17 cellular contexts compared by ENCODE assay signal in the genomic region with DNA sequence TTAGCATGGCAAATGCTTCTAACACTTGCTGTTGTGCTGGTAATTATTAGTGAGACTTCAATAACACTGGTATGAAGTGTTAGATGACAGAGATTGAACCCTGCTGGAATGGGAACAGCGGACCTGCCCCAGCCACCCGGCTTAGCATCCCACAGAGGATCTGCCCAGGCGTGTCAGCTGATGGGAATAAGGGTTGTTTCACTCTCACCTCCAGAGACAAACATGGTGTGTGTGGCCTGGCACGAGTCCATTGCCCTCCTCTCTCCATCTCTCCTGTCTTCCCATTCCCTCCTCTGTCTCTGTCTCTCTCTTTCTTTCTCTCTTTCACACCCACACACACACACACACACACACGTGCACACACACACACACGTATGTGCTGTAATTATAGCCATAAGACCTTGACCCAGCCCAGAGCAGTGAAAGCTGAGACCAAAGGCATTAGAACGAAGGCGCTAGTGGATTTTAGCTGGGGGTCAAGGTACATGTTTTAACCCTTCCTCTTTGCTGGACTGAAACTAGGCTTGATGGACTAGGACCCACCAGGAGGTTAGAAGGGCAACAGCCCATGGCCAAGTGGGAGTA.
DNase-seq lines count a peak whose midpoint lies in the region; ATAC-seq and TF ChIP-seq lines count a peak whose summit lies in the region.
"Had no signal": no experiment of that assay in that cellular context is flagged by ENCODE, and none has a peak within 500 bp of the region (broad histone marks: within the 10 kb centered on the region; RNA-seq: fewer than 3 reads in every experiment).

No MANE protein-coding gene starts in this region.

- no peak overlapping the region for H3K27ac ChIP-seq in IMR-90 (ENCODE audit: insufficient read depth, low read length)
- H3K27ac ChIP-seq in A673 (ENCODE audit: low read depth, low read length, poor library complexity, severe bottlenecking) = no peak overlapping the region
- H3K27ac ChIP-seq: 22Rv1, Peyer's patch had no signal

- H3K23ac ChIP-seq in IMR-90 (ENCODE audit: low read depth, low read length) = no peak overlapping the region

- intact Hi-C loops in IMR-90 (cut with micrococcal nuclease) = no loop called here
- intact Hi-C loops in A673 (cut with micrococcal nuclease; ENCODE audit: unreplicated experiment) = no loop called here

- no peaks in the 10 kb centered on the region; the same call in 1 of the 2 replicates for H3K9me1 ChIP-seq in IMR-90 (ENCODE audit: insufficient read depth, low read length)

- dilution Hi-C loops in IMR-90 (cut with HindIII; ENCODE audit: low sequenced_read_pairs, unreplicated experiment) = no loop called here

- 0 out of 2 replicates have a peak overlapping the region, but pooled peaks have one; percentile 13 for H3K4ac ChIP-seq in IMR-90 (ENCODE audit: low read depth, low read length)

- no TSS peak for BruUV-seq in IMR-90 (replicated peaks; lab: Mats Ljungman, UMichigan)
- no TSS peak for BruUV-seq in A673 (replicated peaks; lab: Mats Ljungman, UMichigan)

- peak overlapping the region; percentile 16; the same call in 1 of the 2 replicates for H2AK5ac ChIP-seq in IMR-90 (ENCODE audit: low read depth, low read length)

- DNase-seq in NCI-H1694 treated with DMSO at 0.1 percent for 48 hours (lab: John Stamatoyannopoulos, UW) = peak; percentile 22
- DNase-seq in NCI-H1694 (lab: John Stamatoyannopoulos, UW) = no peak
- DNase-seq in IMR-90 = no peak
- peak; percentile 22 for DNase-seq in fibroblast of villous mesenchyme (ENCODE audit: low read depth)
- peak; percentile 20 for DNase-seq in renal cortical epithelial cell (ENCODE audit: low read depth)
- DNase-seq in A673 (ENCODE audit: low spot score) = no peak
- DNase-seq in AG08396 (ENCODE audit: low spot score) = no peak
- DNase-seq: C1 segment of cervical spinal cord, DMS153, KBM-7, NCI-H1048, NCI-H146, NCI-H2107, SHP77 treated with DMSO at 0.1 percent for 48 hours had no signal

- no peak for TF ChIP-seq POLR2A in IMR-90 (IDR thresholded peaks at IDR 0.05; ENCODE audit: low read depth, low read length)

- 0 out of 2 replicates have a peak overlapping the region, but pooled peaks have one; percentile 3 for H3K14ac ChIP-seq in IMR-90 (replicated peaks; ENCODE audit: low read depth, low read length)

- no peak overlapping the region for H2AK9ac ChIP-seq in IMR-90 (replicated peaks; ENCODE audit: low read depth, low read length, poor library complexity)

- H3K27me3 ChIP-seq in IMR-90 (ENCODE audit: control insufficient read depth, insufficient read depth, low read length) = no peaks in the 10 kb centered on the region
- H3K27me3 ChIP-seq in A673 (replicated peaks; ENCODE audit: insufficient read depth, low read depth, low read length, poor library complexity) = no peaks in the 10 kb centered on the region
- H3K27me3 ChIP-seq: Peyer's patch had no signal

- H3K4me1 ChIP-seq in IMR-90 (ENCODE audit: control insufficient read depth, insufficient read depth, low read length) (peaks cover 14% of the 10 kb centered on the region), A673 (ENCODE audit: insufficient read depth, low read length, poor library complexity, severe bottlenecking) (peaks cover 7% of the 10 kb centered on the region)

- H4K5ac ChIP-seq in IMR-90 (ENCODE audit: low read depth, low read length) = no peak overlapping the region; the same call in 1 of the 2 replicates

- H3K4me3 ChIP-seq in IMR-90 (ENCODE audit: insufficient read depth, low read depth, low read length) (no peak overlapping the region), fibroblast of villous mesenchyme (ENCODE audit: low read depth, low read length) (no peak overlapping the region), A673 (ENCODE audit: low read depth, low read length, poor library complexity, severe bottlenecking) (no peak overlapping the region)
- H3K4me3 ChIP-seq: Peyer's patch had no signal

- peak overlapping the region; percentile 18; the same call in 1 of the 2 replicates for H2BK20ac ChIP-seq in IMR-90 (ENCODE audit: low read depth, low read length)

- in situ Hi-C loops in IMR-90 (cut with MboI; ENCODE audit: low sequenced_read_pairs) = no loop called here

- H3K9me3 ChIP-seq in IMR-90 (ENCODE audit: control insufficient read depth, insufficient read depth, low read length) (no peaks in the 10 kb centered on the region), A673 (ENCODE audit: low read depth, low read length, poor library complexity, severe bottlenecking) (no peaks in the 10 kb centered on the region)
- H3K9me3 ChIP-seq: Peyer's patch had no signal

- peak overlapping the region; percentile 17 for H2AFZ ChIP-seq in IMR-90 (replicated peaks; ENCODE audit: low read length, poor library complexity)

- CTCF ChIA-PET in IMR-90 (lab: Yijun Ruan, JAX) = no interaction called here
- CTCF ChIA-PET in A673 (lab: Charles Lee) = no interaction called here

- H4K20me1 ChIP-seq in IMR-90 (ENCODE audit: insufficient read depth, low read length) = no peaks in the 10 kb centered on the region

- TF ChIP-seq RAD21 in IMR-90 (IDR thresholded peaks at IDR 0.05; ENCODE audit: low read length) = no peak

- peak overlapping the region; percentile 36; the same call in 1 of the 2 replicates for H2BK120ac ChIP-seq in IMR-90 (ENCODE audit: low read depth, low read length)

- no peak overlapping the region for H2BK15ac ChIP-seq in IMR-90 (ENCODE audit: low read depth, low read length)

- H3K18ac ChIP-seq in IMR-90 (ENCODE audit: low read depth, low read length) = 0 out of 2 replicates have a peak overlapping the region, but pooled peaks have one; percentile 12

- H3K36me3 ChIP-seq in IMR-90 (ENCODE audit: control insufficient read depth, insufficient read depth, low read length) (no peaks in the 10 kb centered on the region), A673 (ENCODE audit: insufficient read depth, low read length, poor library complexity, severe bottlenecking) (no peaks in the 10 kb centered on the region)
- H3K36me3 ChIP-seq: Peyer's patch had no signal

- WGBS in IMR-90 (ENCODE audit: extremely low coverage in 2 of 2, insufficient read length in 1 of 2), 2 experiments = 50% methylated on average over 2 of the region's 8 CpGs; no CpG with 5 or more reads in 1 of the 2 experiments

- POLR2A ChIA-PET in IMR-90 (lab: Charles Lee; ENCODE audit: unreplicated experiment) = no interaction called here
- POLR2A ChIA-PET in A673 (lab: Charles Lee; ENCODE audit: low non-redundant PET) = no interaction called here

- no peak overlapping the region for H2BK5ac ChIP-seq in IMR-90 (ENCODE audit: low read depth, low read length, poor library complexity, severe bottlenecking)

- H4K8ac ChIP-seq in IMR-90 (ENCODE audit: low read depth in 2 of 2, low read length in 2 of 2) = peak overlapping the region in 1 of 2 experiments; percentile 14; a peak in 1 of 4 replicates

- H3K9ac ChIP-seq in IMR-90 (ENCODE audit: low read depth, low read length) = no peak overlapping the region

- no peaks in the 10 kb centered on the region for H3K79me1 ChIP-seq in IMR-90 (ENCODE audit: low read depth in 1 of 2, low read length in 2 of 2)

- H3K56ac ChIP-seq in IMR-90 (ENCODE audit: extremely low read depth, insufficient read depth, low read length) = no peak overlapping the region

- ATAC-seq in IMR-90 (ENCODE audit: low read depth) (no peak), GM18502 (IDR thresholded peaks at IDR 0.05; ENCODE audit: poor library complexity, unreplicated experiment) (no peak)

- no peak overlapping the region for H4K91ac ChIP-seq in IMR-90 (ENCODE audit: insufficient read depth, low read depth, low read length)

- no peak for TF ChIP-seq CTCF in IMR-90 (conservative IDR thresholded peaks at IDR 0.05; ENCODE audit: low read depth, low read length)
- no peak for TF ChIP-seq CTCF in fibroblast of villous mesenchyme (IDR thresholded peaks at IDR 0.05; ENCODE audit: insufficient read depth, low read depth, low read length)
- no peak for TF ChIP-seq CTCF in A673 (conservative IDR thresholded peaks at IDR 0.05; ENCODE audit: low read depth, low read length)

- H3K4me2 ChIP-seq in IMR-90 (ENCODE audit: low read depth, low read length) = no peak overlapping the region

TF ChIP-seq in IMR-90, 13 proteins besides CTCF, POLR2A, EP300 and RAD21:
- TF ChIP-seq MAFK (IDR thresholded peaks at IDR 0.05; ENCODE audit: low read depth, low read length) (no peak), RFX5 (IDR thresholded peaks at IDR 0.05; ENCODE audit: low read depth, low read length) (no peak), CHD1 (IDR thresholded peaks at IDR 0.05; ENCODE audit: low read depth, low read length) (no peak), SMC3 (IDR thresholded peaks at IDR 0.05; ENCODE audit: low read depth, low read length) (no peak), CEBPB (IDR thresholded peaks at IDR 0.05; ENCODE audit: low read depth, low read length) (no peak), MAZ (IDR thresholded peaks at IDR 0.05; ENCODE audit: borderline replicate concordance, low read depth, low read length) (no peak)
- TF ChIP-seq, protein P1, sequence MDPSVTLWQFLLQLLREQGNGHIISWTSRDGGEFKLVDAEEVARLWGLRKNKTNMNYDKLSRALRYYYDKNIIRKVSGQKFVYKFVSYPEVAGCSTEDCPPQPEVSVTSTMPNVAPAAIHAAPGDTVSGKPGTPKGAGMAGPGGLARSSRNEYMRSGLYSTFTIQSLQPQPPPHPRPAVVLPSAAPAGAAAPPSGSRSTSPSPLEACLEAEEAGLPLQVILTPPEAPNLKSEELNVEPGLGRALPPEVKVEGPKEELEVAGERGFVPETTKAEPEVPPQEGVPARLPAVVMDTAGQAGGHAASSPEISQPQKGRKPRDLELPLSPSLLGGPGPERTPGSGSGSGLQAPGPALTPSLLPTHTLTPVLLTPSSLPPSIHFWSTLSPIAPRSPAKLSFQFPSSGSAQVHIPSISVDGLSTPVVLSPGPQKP (IDR thresholded peaks at IDR 0.05; ENCODE audit: borderline replicate concordance, low read depth, low read length) = no peak
- TF ChIP-seq, protein P2, sequence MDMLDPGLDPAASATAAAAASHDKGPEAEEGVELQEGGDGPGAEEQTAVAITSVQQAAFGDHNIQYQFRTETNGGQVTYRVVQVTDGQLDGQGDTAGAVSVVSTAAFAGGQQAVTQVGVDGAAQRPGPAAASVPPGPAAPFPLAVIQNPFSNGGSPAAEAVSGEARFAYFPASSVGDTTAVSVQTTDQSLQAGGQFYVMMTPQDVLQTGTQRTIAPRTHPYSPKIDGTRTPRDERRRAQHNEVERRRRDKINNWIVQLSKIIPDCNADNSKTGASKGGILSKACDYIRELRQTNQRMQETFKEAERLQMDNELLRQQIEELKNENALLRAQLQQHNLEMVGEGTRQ (IDR thresholded peaks at IDR 0.05; ENCODE audit: low read depth, low read length) = no peak

Comparison
In these comparisons a context has a peak if more than half of its experiments do, and no peak if none do; other contexts are left out.
1. DNase-seq: peak in NCI-H1694 treated with DMSO at 0.1 percent for 48 hours (single experiment), fibroblast of villous mesenchyme (single experiment) and renal cortical epithelial cell (single experiment); none in NCI-H1694 (single experiment), IMR-90 (single experiment), A673 (single experiment) and AG08396 (single experiment).